In the genomic region with DNA sequence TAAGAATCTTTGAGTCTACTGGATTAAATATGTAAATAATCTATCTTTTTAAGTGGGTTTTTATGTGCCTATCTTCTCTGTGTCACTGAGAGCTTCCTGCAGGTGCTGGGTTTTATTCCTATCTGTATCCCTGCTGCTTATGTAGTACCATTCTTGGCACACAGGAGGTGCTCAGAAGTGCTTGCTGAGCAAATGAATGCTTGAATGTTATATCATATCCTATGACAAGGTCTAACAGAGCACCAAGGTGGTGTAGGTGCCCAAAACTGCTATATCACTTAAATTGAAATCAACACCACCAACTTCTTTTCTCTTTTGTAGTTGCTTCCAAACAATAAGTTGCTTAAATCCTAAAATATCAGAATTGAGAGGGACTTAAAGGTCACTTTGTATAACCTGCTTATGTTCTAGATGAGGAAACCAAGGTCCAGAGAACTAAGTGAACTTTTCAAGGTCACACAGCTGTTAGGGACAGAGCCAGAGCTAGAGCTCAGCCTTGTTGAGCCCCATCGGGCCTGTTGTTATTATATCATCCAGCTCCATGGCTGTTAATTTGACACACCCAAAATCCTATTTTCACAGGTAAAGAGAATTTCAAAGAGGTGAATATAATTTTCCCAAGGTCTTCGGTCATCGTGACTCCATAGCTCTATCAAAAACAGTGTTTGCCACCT, we compare ENCODE assay signal across 12 cellular contexts. TPM values are rescaled to one million over a fixed set of nuclear protein-coding genes. Genes with fewer than 3 reads are reported as not detected.
DNase-seq lines count a peak whose midpoint lies in the region; ATAC-seq and TF ChIP-seq lines count a peak whose summit lies in the region.
"Had no signal": no experiment of that assay in that cellular context is flagged by ENCODE, and none has a peak within 500 bp of the region (broad histone marks: within the 10 kb centered on the region; RNA-seq: fewer than 3 reads in every experiment).

No MANE protein-coding gene starts in this region.

- H3K27ac Mint-ChIP-seq in MCF 10A (ENCODE audit: low read depth, unreplicated experiment): no peak overlapping the region
- H3K27ac Mint-ChIP-seq: activated naive CD8-positive, alpha-beta T cell treated with anti-CD3 and anti-CD28 coated beads, Interleukin-2, amount 10 ng/mL, durations not matched to agents 7 days and 5 days; CD14-positive monocyte had no signal

- peak; percentile 27 for TF ChIP-seq CTCF in GM12864 (IDR thresholded peaks at IDR 0.05; ENCODE audit: low read depth, low read length, missing control alignments)
- TF ChIP-seq CTCF in choroid plexus epithelial cell (conservative IDR thresholded peaks at IDR 0.05; ENCODE audit: low read depth, low read length): peak; percentile 19
- no peak for TF ChIP-seq CTCF in GM13976 (IDR thresholded peaks at IDR 0.05; ENCODE audit: borderline replicate concordance, control extremely low read depth, extremely low read depth, insufficient read depth, missing control alignments)
- no peak for TF ChIP-seq CTCF in MCF 10A (IDR thresholded peaks at IDR 0.05; ENCODE audit: unreplicated experiment)

- POLR2A ChIA-PET in MCF 10A (lab: Yijun Ruan, JAX): interaction anchor here (1.2 to 2.2 kb wide), 2 partner anchors 8 to 9 kb away, joined by 4 to 8 read pairs; no protein-coding TSS in a partner anchor

- intact Hi-C loops in MCF 10A (cut with micrococcal nuclease): no loop called here

- H3K4me3 Mint-ChIP-seq in MCF 10A (ENCODE audit: unreplicated experiment): no peak overlapping the region
- H3K4me3 Mint-ChIP-seq: activated naive CD8-positive, alpha-beta T cell treated with anti-CD3 and anti-CD28 coated beads, Interleukin-2, amount 10 ng/mL, durations not matched to agents 7 days and 5 days; CD14-positive monocyte had no signal

- no peak overlapping the region for H3K4me3 ChIP-seq in GM12864 (ENCODE audit: low read depth, low read length)
- H3K4me3 ChIP-seq in choroid plexus epithelial cell (ENCODE audit: low read depth, low read length): no peak overlapping the region
- H3K4me3 ChIP-seq: colonic mucosa had no signal

- no peaks in the 10 kb centered on the region for H3K9me3 Mint-ChIP-seq in MCF 10A (ENCODE audit: unreplicated experiment)
- H3K9me3 Mint-ChIP-seq: activated naive CD8-positive, alpha-beta T cell treated with anti-CD3 and anti-CD28 coated beads, Interleukin-2, amount 10 ng/mL, durations not matched to agents 7 days and 5 days; CD14-positive monocyte had no signal

- CTCF ChIA-PET in MCF 10A (lab: Yijun Ruan, JAX): interaction anchor here (0.7 to 1.7 kb wide), 8 partner anchors 10 to 31 kb away, joined by 3 to 9 read pairs (median 3); no protein-coding TSS in a partner anchor

- H3K36me3 Mint-ChIP-seq in MCF 10A (ENCODE audit: insufficient read depth, unreplicated experiment): no peaks in the 10 kb centered on the region
- H3K36me3 Mint-ChIP-seq: activated naive CD8-positive, alpha-beta T cell treated with anti-CD3 and anti-CD28 coated beads, Interleukin-2, amount 10 ng/mL, durations not matched to agents 7 days and 5 days; CD14-positive monocyte had no signal

- no peaks in the 10 kb centered on the region for H3K27me3 Mint-ChIP-seq in MCF 10A (ENCODE audit: insufficient read depth, unreplicated experiment)

- in situ Hi-C loops in ACHN (cut with HindIII; ENCODE audit: low pct_ligation_motif_present, low pct_unique_long_range_greater_than_20kb, low sequenced_read_pairs): no loop called here
- in situ Hi-C loops in GM13976 (cut with MboI; ENCODE audit: low sequenced_read_pairs, unreplicated experiment): no loop called here

- peaks cover 5% of the 10 kb centered on the region for H3K4me1 Mint-ChIP-seq in MCF 10A (ENCODE audit: insufficient read depth, unreplicated experiment)
- H3K4me1 Mint-ChIP-seq: CD14-positive monocyte had no signal

- peak; percentile 20 for DNase-seq in ACHN
- DNase-seq in GM12864 (ENCODE audit: low read depth): no peak
- DNase-seq in NCI-H2196 (lab: John Stamatoyannopoulos, UW; ENCODE audit: unreplicated experiment): peak; percentile 37
- DNase-seq in choroid plexus epithelial cell (ENCODE audit: low read depth): no peak
- no peak for DNase-seq in cerebellum (ENCODE audit: low spot score)
- DNase-seq in GM13976 (ENCODE audit: low spot score): no peak
- no peak for DNase-seq in MCF 10A (ENCODE audit: unreplicated experiment)
- DNase-seq: activated naive CD8-positive, alpha-beta T cell treated with anti-CD3 and anti-CD28 coated beads, Interleukin-2, amount 10 ng/mL, durations not matched to agents 7 days and 5 days; colonic mucosa; RPMI8226 had no signal

- no TSS peak for BruUV-seq in MCF 10A (replicated peaks; lab: Mats Ljungman, UMichigan)

- ATAC-seq in HG03457 (IDR thresholded peaks at IDR 0.05; ENCODE audit: unreplicated experiment): no peak

RNA-seq across cellular contexts. Expression of a gene that starts 46.0 kb away (rescaled TPM):
- total RNA-seq in cerebellum (139 TPM), MCF 10A (2022) (103 and 112 TPM in 2 replicates)

Comparison
In these comparisons a context has a peak if more than half of its experiments do, and no peak if none do; other contexts are left out.
1. DNase-seq: peak in ACHN (single experiment) and NCI-H2196 (single experiment); none in GM12864 (single experiment), choroid plexus epithelial cell (single experiment), cerebellum (single experiment), GM13976 (single experiment) and MCF 10A (single experiment).
2. CTCF ChIP-seq: peak in GM12864 (single experiment) and choroid plexus epithelial cell (single experiment); none in GM13976 (single experiment) and MCF 10A (single experiment).